Comparison of ENCODE assay signal across 10 cellular contexts in genomic region chr10:119893845-119894427, GRCh38. TPM values are rescaled to one million over a fixed set of nuclear protein-coding genes. Genes with fewer than 3 reads are reported as not detected.
DNase-seq lines count a peak whose midpoint lies in the region; TF ChIP-seq lines count a peak whose summit lies in the region.
"Had no signal": no experiment of that assay in that cellular context is flagged by ENCODE, and none has a peak within 500 bp of the region (broad histone marks: within the 10 kb centered on the region; RNA-seq: fewer than 3 reads in every experiment).

No MANE protein-coding gene starts in this region.

- CTCF ChIA-PET in CD4-positive, alpha-beta memory T cell (lab: Charles Lee; ENCODE audit: partially characterized antibody): interaction anchor here (0.7 to 2.5 kb wide), 2 partner anchors 21 to 143 kb away, joined by 3 to 9 read pairs; no protein-coding TSS in a partner anchor

- no peak for DNase-seq in CD4-positive, alpha-beta memory T cell
- DNase-seq in MG63: no peak
- DNase-seq in choroid plexus epithelial cell (ENCODE audit: low read depth): no peak
- no peak for DNase-seq in hepatic stellate cell (ENCODE audit: low spot score)
- no peak for DNase-seq in 8988T
- no peak for DNase-seq in AG08395 (ENCODE audit: low spot score)
- DNase-seq in NAMALWA (ENCODE audit: low spot score): no peak
- DNase-seq: head of caudate nucleus; stimulated activated CD4-positive, alpha-beta T cell treated with anti-CD3 and anti-CD28 coated beads, Interleukin-4, amount 100 ng/mL, for 24 hours had no signal

- H3K27me3 ChIP-seq in CD4-positive, alpha-beta memory T cell (ENCODE audit: insufficient read depth, low read length): no peaks in the 10 kb centered on the region
- H3K27me3 ChIP-seq in MG63 (no peaks in the 10 kb centered on the region), neural cell (ENCODE audit: insufficient read depth, low read depth, low read length) (no peaks in the 10 kb centered on the region)

- no peaks in the 10 kb centered on the region for H4K20me1 ChIP-seq in neural cell (ENCODE audit: insufficient read depth)

- H3K36me3 Mint-ChIP-seq in CD4-positive, alpha-beta memory T cell: peaks cover 10 to 32% of the 10 kb centered on the region in 2 donors

- no peaks in the 10 kb centered on the region for H3K9me3 ChIP-seq in CD4-positive, alpha-beta memory T cell (ENCODE audit: control insufficient read depth in 1 of 2, low read length in 2 of 2)
- H3K9me3 ChIP-seq in MG63 (0 out of 2 replicates have a peak, but pooled peaks cover 2% of the 10 kb centered on the region), neural cell (ENCODE audit: low read length) (no peaks in the 10 kb centered on the region)

- no peaks in the 10 kb centered on the region for H3F3A ChIP-seq in neural cell (ENCODE audit: insufficient read depth, low read length, poor library complexity, severe bottlenecking)

- peak overlapping the region; percentile 25 for H3K27ac ChIP-seq in CD4-positive, alpha-beta memory T cell (ENCODE audit: low read depth, low read length)
- H3K27ac ChIP-seq in neural cell (ENCODE audit: low read length): no peak overlapping the region

- no peak overlapping the region for H2AFZ ChIP-seq in neural cell (ENCODE audit: low read depth, low read length)

- H3K4me3 ChIP-seq in CD4-positive, alpha-beta memory T cell (ENCODE audit: low read length in 2 of 2): no peak overlapping the region
- peak overlapping the region; percentile 86 for H3K4me3 ChIP-seq in MG63
- peak overlapping the region; percentile 33 for H3K4me3 ChIP-seq in choroid plexus epithelial cell (ENCODE audit: low read depth, low read length)
- peak overlapping the region; percentile 82 for H3K4me3 ChIP-seq in neural cell (ENCODE audit: low read length)

- POLR2A ChIA-PET in CD4-positive, alpha-beta memory T cell (lab: Charles Lee; ENCODE audit: partially characterized antibody): interaction anchor here (1.1 to 7.4 kb wide), 2 partner anchors 21 to 230 kb away, joined by 3 to 109 read pairs; partner anchors contain the start of gene MCMBP

- peaks cover 49% of the 10 kb centered on the region for H3K4me1 ChIP-seq in CD4-positive, alpha-beta memory T cell (ENCODE audit: insufficient read depth, low read length)

- no peak for TF ChIP-seq RAD21 in neural cell (conservative IDR thresholded peaks at IDR 0.05)

- H3K27ac Mint-ChIP-seq in CD4-positive, alpha-beta memory T cell: peak overlapping the region; percentile 69 to 100 (median 99)

- no peaks in the 10 kb centered on the region for H3K9me3 Mint-ChIP-seq in CD4-positive, alpha-beta memory T cell

- peaks cover 45 to 66% (median 57%) of the 10 kb centered on the region in 4 donors for H3K4me1 Mint-ChIP-seq in CD4-positive, alpha-beta memory T cell

- peak overlapping the region; percentile 66 for H3K4me2 ChIP-seq in neural cell (ENCODE audit: low read length)

- H3K36me3 ChIP-seq in CD4-positive, alpha-beta memory T cell (ENCODE audit: insufficient read depth, low read length): peaks cover 8% of the 10 kb centered on the region
- peaks cover 27% of the 10 kb centered on the region for H3K36me3 ChIP-seq in MG63
- H3K36me3 ChIP-seq in neural cell (ENCODE audit: insufficient read depth, low read length): no peaks in the 10 kb centered on the region

- no peak overlapping the region for H3K9ac ChIP-seq in neural cell (ENCODE audit: low read length)

- TF ChIP-seq CTCF in choroid plexus epithelial cell (conservative IDR thresholded peaks at IDR 0.05; ENCODE audit: low read depth, low read length) (no peak), neural cell (IDR thresholded peaks at IDR 0.05; ENCODE audit: poor library complexity, severe bottlenecking) (no peak)

- H3K79me2 ChIP-seq in neural cell (replicated peaks; ENCODE audit: insufficient read depth, low read length): peaks cover 26% of the 10 kb centered on the region

- H3K9me2 ChIP-seq in neural cell (ENCODE audit: insufficient read depth, low read length): no peaks in the 10 kb centered on the region

- H3K27me3 Mint-ChIP-seq in CD4-positive, alpha-beta memory T cell: no peaks in the 10 kb centered on the region

- TF ChIP-seq EP300 in neural cell (conservative IDR thresholded peaks at IDR 0.05; ENCODE audit: poor library complexity, severe bottlenecking): no peak

- H3K4me3 Mint-ChIP-seq in CD4-positive, alpha-beta memory T cell: peak overlapping the region; percentile 91 to 100 (median 99)

- intact Hi-C loops in CD4-positive, alpha-beta memory T cell (cut with micrococcal nuclease): no loop called here

TF ChIP-seq in neural cell, 6 proteins besides CTCF, POLR2A, EP300 and RAD21:
- TF ChIP-seq POLR2AphosphoS5 (IDR thresholded peaks at IDR 0.05) (no peak), SMC3 (conservative IDR thresholded peaks at IDR 0.05; ENCODE audit: poor library complexity) (no peak), REST (IDR thresholded peaks at IDR 0.05; ENCODE audit: borderline replicate concordance) (no peak), MXI1 (conservative IDR thresholded peaks at IDR 0.05; ENCODE audit: poor library complexity, severe bottlenecking) (no peak), TAF1 (IDR thresholded peaks at IDR 0.05; ENCODE audit: low read depth) (no peak), EZH2 (IDR thresholded peaks at IDR 0.05; ENCODE audit: borderline replicate concordance, insufficient read depth, low read length, poor library complexity, severe bottlenecking) (no peak)

RNA-seq across cellular contexts. Expression of gene SEC23IP, which starts 1.4 kb away (rescaled TPM):
- total RNA-seq in CD4-positive, alpha-beta memory T cell: 10 to 100 TPM; 68.7 to 70.0 TPM
- 10 to 100 TPM; 51.6 to 58.9 TPM for polyA plus RNA-seq in CD4-positive, alpha-beta memory T cell
- 5.4 and 9.8 TPM in 2 replicates for total RNA-seq in MG63 (2014; rRNA removed; shearing (Covaris generic); ENCODE audit: low replicate concordance)
- 13.8 and 16.4 TPM in 2 replicates for polyA plus RNA-seq in neural cell
- 20.0 and 46.1 TPM in 2 replicates for polyA minus RNA-seq in neural cell

RNA-seq across cellular contexts. Expression of gene MCMBP, which starts 21.3 kb away (rescaled TPM):
- 10 to 100 TPM; 54.8 to 56.2 TPM for total RNA-seq in CD4-positive, alpha-beta memory T cell
- polyA plus RNA-seq in CD4-positive, alpha-beta memory T cell: 10 to 100 TPM; 68.0 to 70.5 TPM
- 46.3 and 53.0 TPM in 2 replicates for total RNA-seq in MG63 (2014; rRNA removed; shearing (Covaris generic); ENCODE audit: low replicate concordance)
- 58.0 and 60.4 TPM in 2 replicates for polyA plus RNA-seq in neural cell
- polyA minus RNA-seq in neural cell: 86.9 and 95.2 TPM in 2 replicates

Comparison
In these comparisons a context has a peak if more than half of its experiments do, and no peak if none do; other contexts are left out.
1. H3K4me3 ChIP-seq: peak in MG63 (single experiment), choroid plexus epithelial cell (single experiment) and neural cell (single experiment); none in CD4-positive, alpha-beta memory T cell (0 of 2).